25 cellular contexts compared by ENCODE assay signal in genomic region chr1:203462143-203462542, GRCh38. TPM values are rescaled to one million over a fixed set of nuclear protein-coding genes. Genes with fewer than 3 reads are reported as not detected.
DNase-seq lines count a peak whose midpoint lies in the region; ATAC-seq and TF ChIP-seq lines count a peak whose summit lies in the region.
"Had no signal": no experiment of that assay in that cellular context is flagged by ENCODE, and none has a peak within 500 bp of the region (broad histone marks: within the 10 kb centered on the region; RNA-seq: fewer than 3 reads in every experiment).

No MANE protein-coding gene starts in this region.

- peak overlapping the region; percentile 70 for H2AFZ ChIP-seq in MM.1S (ENCODE audit: low read length)
- H2AFZ ChIP-seq: GM23248 had no signal

- H3K4me3 Mint-ChIP-seq in activated B cell treated with CpG ODN at 0.5 μM for 24 hours: peak overlapping the region; percentile 21
- peak overlapping the region; percentile 0 to 87 (median 60) for H3K4me3 Mint-ChIP-seq in naive B cell
- H3K4me3 Mint-ChIP-seq: CD4-positive, alpha-beta T cell; H9; HFFc6 had no signal

- H3K9ac ChIP-seq in MM.1S (ENCODE audit: low read length): peak overlapping the region; percentile 15; the same call in 1 of the 2 replicates
- H3K9ac ChIP-seq: BLaER1, GM23248 had no signal

- H3K36me3 Mint-ChIP-seq in activated B cell treated with CpG ODN at 0.5 μM for 24 hours (ENCODE audit: low read depth): no peaks in the 10 kb centered on the region
- no peaks in the 10 kb centered on the region for H3K36me3 Mint-ChIP-seq in naive B cell

- POLR2A ChIA-PET in activated B cell treated with CpG ODN at 0.5 μM for 24 hours (lab: Charles Lee): interaction anchor here (0.7 to 1.2 kb wide), 2 partner anchors 173 to 1579 kb away, joined by 3 to 4 read pairs; no protein-coding TSS in a partner anchor

- H4K20me1 ChIP-seq in MM.1S (ENCODE audit: insufficient read depth, low read length): no peaks in the 10 kb centered on the region
- H4K20me1 ChIP-seq: BLaER1 had no signal

- H3K9me3 ChIP-seq in MM.1S (replicated peaks; ENCODE audit: insufficient read depth, low read length): no peaks in the 10 kb centered on the region
- no peaks in the 10 kb centered on the region for H3K9me3 ChIP-seq in uterus
- H3K9me3 ChIP-seq in upper lobe of right lung: no peaks in the 10 kb centered on the region
- H3K9me3 ChIP-seq: BLaER1, Caco-2 had no signal

- intact Hi-C loops in activated B cell treated with CpG ODN at 0.5 μM for 24 hours (cut with micrococcal nuclease): no loop called here
- intact Hi-C loops in uterus (cut with DNase I; ENCODE audit: low total_unique reads): no loop called here
- intact Hi-C loops in upper lobe of right lung (cut with DNase I): no loop called here

- TF ChIP-seq POLR2A in uterus (IDR thresholded peaks at IDR 0.05): no peak

- H3K4me2 ChIP-seq in MM.1S (ENCODE audit: low read depth, low read length): peak overlapping the region; percentile 77
- H3K4me2 ChIP-seq: BLaER1 had no signal

- H3K4me3 ChIP-seq in MM.1S (ENCODE audit: low read length): peak overlapping the region; percentile 21; the same call in 1 of the 2 replicates
- no peak overlapping the region for H3K4me3 ChIP-seq in uterus
- no peak overlapping the region for H3K4me3 ChIP-seq in upper lobe of right lung
- H3K4me3 ChIP-seq: BLaER1, GM23248 had no signal

- H3F3A ChIP-seq in MM.1S (ENCODE audit: insufficient read depth, low read length): no peaks in the 10 kb centered on the region

- CTCF ChIA-PET in activated B cell treated with CpG ODN at 0.5 μM for 24 hours (lab: Charles Lee): interaction anchor here (1.0 to 2.4 kb wide), 3 partner anchors 60 to 122 kb away, joined by 3 to 9 read pairs (median 4); no protein-coding TSS in a partner anchor

- H3K4me1 ChIP-seq in MM.1S (ENCODE audit: low read length) (peaks cover 21% of the 10 kb centered on the region), uterus (peaks cover 18 to 29% of the 10 kb centered on the region in 2 donors), upper lobe of right lung (peaks cover 22% of the 10 kb centered on the region)
- H3K4me1 ChIP-seq: Caco-2 had no signal

- H3K27me3 Mint-ChIP-seq in activated B cell treated with CpG ODN at 0.5 μM for 24 hours (peaks cover 6% of the 10 kb centered on the region), naive B cell (peaks cover 0 to 7% (median 0%) of the 10 kb centered on the region in 3 donors)

- no peaks in the 10 kb centered on the region for H3K79me2 ChIP-seq in MM.1S (ENCODE audit: low read length)

- H3K27ac ChIP-seq in MM.1S (ENCODE audit: low read length) (peak overlapping the region; percentile 47; the same call in 1 of the 2 replicates), uterus (peak overlapping the region; percentile 91 to 95), upper lobe of right lung (no peak overlapping the region)
- H3K27ac ChIP-seq: BLaER1, GM23248 had no signal

- H3K9me2 ChIP-seq in MM.1S (replicated peaks; ENCODE audit: insufficient read depth, low read length): no peaks in the 10 kb centered on the region

- TF ChIP-seq CTCF in MM.1S (IDR thresholded peaks at IDR 0.05; ENCODE audit: low read length) (no peak), activated B cell treated with CpG ODN at 0.5 μM for 24 hours (IDR thresholded peaks at IDR 0.05) (no peak), uterus (IDR thresholded peaks at IDR 0.05) (no peak), upper lobe of right lung (IDR thresholded peaks at IDR 0.05) (no peak)

- H3K27me3 ChIP-seq in MM.1S (replicated peaks; ENCODE audit: insufficient read depth, low read length) (no peaks in the 10 kb centered on the region), uterus (no peaks in the 10 kb centered on the region), upper lobe of right lung (peaks cover 6% of the 10 kb centered on the region)
- H3K27me3 ChIP-seq: BLaER1 had no signal

- no peaks in the 10 kb centered on the region for H3K9me3 Mint-ChIP-seq in activated B cell treated with CpG ODN at 0.5 μM for 24 hours
- no peaks in the 10 kb centered on the region for H3K9me3 Mint-ChIP-seq in naive B cell
- H3K9me3 Mint-ChIP-seq: CD4-positive, alpha-beta T cell; H9; HFFc6 had no signal

- H3K36me3 ChIP-seq in MM.1S (replicated peaks; ENCODE audit: insufficient read depth, low read length) (no peaks in the 10 kb centered on the region), uterus (no peaks in the 10 kb centered on the region), upper lobe of right lung (no peaks in the 10 kb centered on the region)
- H3K36me3 ChIP-seq: BLaER1 had no signal

- H3K4me1 Mint-ChIP-seq in activated B cell treated with CpG ODN at 0.5 μM for 24 hours: peaks cover 38% of the 10 kb centered on the region
- peaks cover 34 to 48% (median 38%) of the 10 kb centered on the region in 3 donors for H3K4me1 Mint-ChIP-seq in naive B cell

- no peak for ATAC-seq in activated B cell treated with CpG ODN at 0.5 μM for 24 hours (ENCODE audit: low read depth)
- ATAC-seq in naive B cell (ENCODE audit: low read depth in 2 of 2): peak; percentile 7 to 10
- ATAC-seq in upper lobe of right lung: no peak

- H3K27ac Mint-ChIP-seq in activated B cell treated with CpG ODN at 0.5 μM for 24 hours (peak overlapping the region; percentile 18), naive B cell (peak overlapping the region; percentile 12 to 90 (median 65))
- H3K27ac Mint-ChIP-seq: CD4-positive, alpha-beta T cell; HFFc6 had no signal

- DNase-seq in MM.1S (no peak), activated B cell treated with CpG ODN at 0.5 μM for 24 hours (no peak), naive B cell (no peak), uterus (no peak), COLO668 (lab: John Stamatoyannopoulos, UW; ENCODE audit: unreplicated experiment) (no peak), pons (ENCODE audit: low spot score) (no peak), glomerular visceral epithelial cell (ENCODE audit: extremely low spot score) (no peak), upper lobe of right lung (no peak)
- DNase-seq: Caco-2; CD4-positive, alpha-beta T cell; DND-41; H9; NCI-H1092; NCI-H1436; NCI-H1930; NCI-H2227 treated with DMSO at 0.1 percent for 48 hours; NCI-H510A; NCI-H748 treated with DMSO at 0.1 percent for 48 hours; NK-92 treated with Interleukin-12 subunit alpha and Interleukin-12 subunit beta, amount 100 ng/mL, for 24 hours; Right ventricle myocardium superior had no signal

RNA-seq across cellular contexts. Expression of gene PRELP, which starts 13.5 kb away (rescaled TPM):
- total RNA-seq in activated B cell treated with CpG ODN at 0.5 μM for 24 hours: not detected in 2 replicates
- not detected for polyA plus RNA-seq in naive B cell (ENCODE audit: low read depth in 6 of 6)
- total RNA-seq in uterus: 100 to 1,000 TPM in 1 of 4 donors, 10 to 100 TPM in 2, 1 to 10 TPM in 1; 6.2 to 117 (median 56.6) TPM
- total RNA-seq in upper lobe of right lung: 91.8 TPM
- total RNA-seq: Caco-2; CD4-positive, alpha-beta T cell; G401 had no signal

RNA-seq across cellular contexts. Expression of gene OPTC, which starts 31.8 kb away (rescaled TPM):
- total RNA-seq in activated B cell treated with CpG ODN at 0.5 μM for 24 hours (not detected in 2 replicates), uterus (not detected), upper lobe of right lung (not detected)
- polyA plus RNA-seq in naive B cell (ENCODE audit: low read depth in 6 of 6): not detected
- total RNA-seq: Caco-2; CD4-positive, alpha-beta T cell; G401; GM23248; HFFc6; LHCN-M2; Right ventricle myocardium superior had no signal
- polyA plus RNA-seq: GM23248 had no signal

Comparison
In these comparisons a context has a peak if more than half of its experiments do, and no peak if none do; other contexts are left out.
1. ATAC-seq: peak in naive B cell (2 of 2); none in activated B cell treated with CpG ODN at 0.5 μM for 24 hours (single experiment) and upper lobe of right lung (single experiment).